Comparison of ENCODE assay signal across 1 cellular context in the genomic region with DNA sequence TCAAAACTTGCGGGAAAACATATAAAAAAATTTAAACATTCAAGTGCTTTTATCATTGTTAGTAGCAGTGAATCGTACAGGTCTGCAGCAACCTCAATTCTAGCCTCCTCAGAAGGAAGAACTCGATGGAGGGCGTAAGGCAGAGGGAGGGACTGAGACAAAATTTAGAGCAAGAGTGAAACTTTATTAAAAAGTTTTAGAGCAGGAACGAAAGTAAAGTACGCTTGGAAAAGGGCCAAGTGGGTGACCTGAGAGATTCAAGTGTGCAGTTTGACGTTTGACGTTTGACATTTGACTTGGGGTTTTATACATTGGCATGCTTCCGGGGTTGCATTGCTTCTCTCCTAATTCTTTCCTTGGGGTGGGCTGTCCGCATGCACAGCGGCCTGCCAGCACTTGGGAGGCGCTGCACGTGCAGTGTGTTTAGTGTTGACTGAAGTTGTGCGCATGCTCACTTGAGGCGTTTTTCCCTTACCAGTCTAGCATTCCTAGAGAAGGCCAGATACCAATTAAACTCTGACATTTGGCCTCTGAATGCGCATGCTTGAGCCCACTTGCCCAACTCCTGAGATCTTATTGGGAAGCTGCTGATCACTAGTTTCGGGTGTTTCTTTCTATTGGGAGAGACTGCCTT.
A peak's percentile ranks its signal among the peaks of the same experiment; 100 is the strongest.
TF ChIP-seq lines count a peak whose summit lies in the region.

No MANE protein-coding gene starts in this region.

TF ChIP-seq in K562, 482 proteins besides CTCF, POLR2A, EP300 and RAD21 (continued from another document):
- TF ChIP-seq, protein P1, sequence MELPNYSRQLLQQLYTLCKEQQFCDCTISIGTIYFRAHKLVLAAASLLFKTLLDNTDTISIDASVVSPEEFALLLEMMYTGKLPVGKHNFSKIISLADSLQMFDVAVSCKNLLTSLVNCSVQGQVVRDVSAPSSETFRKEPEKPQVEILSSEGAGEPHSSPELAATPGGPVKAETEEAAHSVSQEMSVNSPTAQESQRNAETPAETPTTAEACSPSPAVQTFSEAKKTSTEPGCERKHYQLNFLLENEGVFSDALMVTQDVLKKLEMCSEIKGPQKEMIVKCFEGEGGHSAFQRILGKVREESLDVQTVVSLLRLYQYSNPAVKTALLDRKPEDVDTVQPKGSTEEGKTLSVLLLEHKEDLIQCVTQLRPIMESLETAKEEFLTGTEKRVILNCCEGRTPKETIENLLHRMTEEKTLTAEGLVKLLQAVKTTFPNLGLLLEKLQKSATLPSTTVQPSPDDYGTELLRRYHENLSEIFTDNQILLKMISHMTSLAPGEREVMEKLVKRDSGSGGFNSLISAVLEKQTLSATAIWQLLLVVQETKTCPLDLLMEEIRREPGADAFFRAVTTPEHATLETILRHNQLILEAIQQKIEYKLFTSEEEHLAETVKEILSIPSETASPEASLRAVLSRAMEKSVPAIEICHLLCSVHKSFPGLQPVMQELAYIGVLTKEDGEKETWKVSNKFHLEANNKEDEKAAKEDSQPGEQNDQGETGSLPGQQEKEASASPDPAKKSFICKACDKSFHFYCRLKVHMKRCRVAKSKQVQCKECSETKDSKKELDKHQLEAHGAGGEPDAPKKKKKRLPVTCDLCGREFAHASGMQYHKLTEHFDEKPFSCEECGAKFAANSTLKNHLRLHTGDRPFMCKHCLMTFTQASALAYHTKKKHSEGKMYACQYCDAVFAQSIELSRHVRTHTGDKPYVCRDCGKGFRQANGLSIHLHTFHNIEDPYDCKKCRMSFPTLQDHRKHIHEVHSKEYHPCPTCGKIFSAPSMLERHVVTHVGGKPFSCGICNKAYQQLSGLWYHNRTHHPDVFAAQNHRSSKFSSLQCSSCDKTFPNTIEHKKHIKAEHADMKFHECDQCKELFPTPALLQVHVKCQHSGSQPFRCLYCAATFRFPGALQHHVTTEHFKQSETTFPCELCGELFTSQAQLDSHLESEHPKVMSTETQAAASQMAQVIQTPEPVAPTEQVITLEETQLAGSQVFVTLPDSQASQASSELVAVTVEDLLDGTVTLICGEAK (IDR thresholded peaks at IDR 0.05): peak; percentile 74
- TF ChIP-seq, protein P1 (CRISPR knock-in tag; IDR thresholded peaks at IDR 0.05): no peak
- TF ChIP-seq BHLHE40 (IDR thresholded peaks at IDR 0.05; ENCODE audit: low read length) (peak; percentile 72), NRF1 (conservative IDR thresholded peaks at IDR 0.05 in 1 of 2, IDR thresholded peaks at IDR 0.05 in 1 of 2) (peak; percentile 49 to 62; a peak in 3 of 4 replicates), ZNF316 (IDR thresholded peaks at IDR 0.05) (no peak), L3MBTL2 (IDR thresholded peaks at IDR 0.05) (peak; percentile 37; the same call in 1 of the 2 replicates)
- TF ChIP-seq, protein P2, sequence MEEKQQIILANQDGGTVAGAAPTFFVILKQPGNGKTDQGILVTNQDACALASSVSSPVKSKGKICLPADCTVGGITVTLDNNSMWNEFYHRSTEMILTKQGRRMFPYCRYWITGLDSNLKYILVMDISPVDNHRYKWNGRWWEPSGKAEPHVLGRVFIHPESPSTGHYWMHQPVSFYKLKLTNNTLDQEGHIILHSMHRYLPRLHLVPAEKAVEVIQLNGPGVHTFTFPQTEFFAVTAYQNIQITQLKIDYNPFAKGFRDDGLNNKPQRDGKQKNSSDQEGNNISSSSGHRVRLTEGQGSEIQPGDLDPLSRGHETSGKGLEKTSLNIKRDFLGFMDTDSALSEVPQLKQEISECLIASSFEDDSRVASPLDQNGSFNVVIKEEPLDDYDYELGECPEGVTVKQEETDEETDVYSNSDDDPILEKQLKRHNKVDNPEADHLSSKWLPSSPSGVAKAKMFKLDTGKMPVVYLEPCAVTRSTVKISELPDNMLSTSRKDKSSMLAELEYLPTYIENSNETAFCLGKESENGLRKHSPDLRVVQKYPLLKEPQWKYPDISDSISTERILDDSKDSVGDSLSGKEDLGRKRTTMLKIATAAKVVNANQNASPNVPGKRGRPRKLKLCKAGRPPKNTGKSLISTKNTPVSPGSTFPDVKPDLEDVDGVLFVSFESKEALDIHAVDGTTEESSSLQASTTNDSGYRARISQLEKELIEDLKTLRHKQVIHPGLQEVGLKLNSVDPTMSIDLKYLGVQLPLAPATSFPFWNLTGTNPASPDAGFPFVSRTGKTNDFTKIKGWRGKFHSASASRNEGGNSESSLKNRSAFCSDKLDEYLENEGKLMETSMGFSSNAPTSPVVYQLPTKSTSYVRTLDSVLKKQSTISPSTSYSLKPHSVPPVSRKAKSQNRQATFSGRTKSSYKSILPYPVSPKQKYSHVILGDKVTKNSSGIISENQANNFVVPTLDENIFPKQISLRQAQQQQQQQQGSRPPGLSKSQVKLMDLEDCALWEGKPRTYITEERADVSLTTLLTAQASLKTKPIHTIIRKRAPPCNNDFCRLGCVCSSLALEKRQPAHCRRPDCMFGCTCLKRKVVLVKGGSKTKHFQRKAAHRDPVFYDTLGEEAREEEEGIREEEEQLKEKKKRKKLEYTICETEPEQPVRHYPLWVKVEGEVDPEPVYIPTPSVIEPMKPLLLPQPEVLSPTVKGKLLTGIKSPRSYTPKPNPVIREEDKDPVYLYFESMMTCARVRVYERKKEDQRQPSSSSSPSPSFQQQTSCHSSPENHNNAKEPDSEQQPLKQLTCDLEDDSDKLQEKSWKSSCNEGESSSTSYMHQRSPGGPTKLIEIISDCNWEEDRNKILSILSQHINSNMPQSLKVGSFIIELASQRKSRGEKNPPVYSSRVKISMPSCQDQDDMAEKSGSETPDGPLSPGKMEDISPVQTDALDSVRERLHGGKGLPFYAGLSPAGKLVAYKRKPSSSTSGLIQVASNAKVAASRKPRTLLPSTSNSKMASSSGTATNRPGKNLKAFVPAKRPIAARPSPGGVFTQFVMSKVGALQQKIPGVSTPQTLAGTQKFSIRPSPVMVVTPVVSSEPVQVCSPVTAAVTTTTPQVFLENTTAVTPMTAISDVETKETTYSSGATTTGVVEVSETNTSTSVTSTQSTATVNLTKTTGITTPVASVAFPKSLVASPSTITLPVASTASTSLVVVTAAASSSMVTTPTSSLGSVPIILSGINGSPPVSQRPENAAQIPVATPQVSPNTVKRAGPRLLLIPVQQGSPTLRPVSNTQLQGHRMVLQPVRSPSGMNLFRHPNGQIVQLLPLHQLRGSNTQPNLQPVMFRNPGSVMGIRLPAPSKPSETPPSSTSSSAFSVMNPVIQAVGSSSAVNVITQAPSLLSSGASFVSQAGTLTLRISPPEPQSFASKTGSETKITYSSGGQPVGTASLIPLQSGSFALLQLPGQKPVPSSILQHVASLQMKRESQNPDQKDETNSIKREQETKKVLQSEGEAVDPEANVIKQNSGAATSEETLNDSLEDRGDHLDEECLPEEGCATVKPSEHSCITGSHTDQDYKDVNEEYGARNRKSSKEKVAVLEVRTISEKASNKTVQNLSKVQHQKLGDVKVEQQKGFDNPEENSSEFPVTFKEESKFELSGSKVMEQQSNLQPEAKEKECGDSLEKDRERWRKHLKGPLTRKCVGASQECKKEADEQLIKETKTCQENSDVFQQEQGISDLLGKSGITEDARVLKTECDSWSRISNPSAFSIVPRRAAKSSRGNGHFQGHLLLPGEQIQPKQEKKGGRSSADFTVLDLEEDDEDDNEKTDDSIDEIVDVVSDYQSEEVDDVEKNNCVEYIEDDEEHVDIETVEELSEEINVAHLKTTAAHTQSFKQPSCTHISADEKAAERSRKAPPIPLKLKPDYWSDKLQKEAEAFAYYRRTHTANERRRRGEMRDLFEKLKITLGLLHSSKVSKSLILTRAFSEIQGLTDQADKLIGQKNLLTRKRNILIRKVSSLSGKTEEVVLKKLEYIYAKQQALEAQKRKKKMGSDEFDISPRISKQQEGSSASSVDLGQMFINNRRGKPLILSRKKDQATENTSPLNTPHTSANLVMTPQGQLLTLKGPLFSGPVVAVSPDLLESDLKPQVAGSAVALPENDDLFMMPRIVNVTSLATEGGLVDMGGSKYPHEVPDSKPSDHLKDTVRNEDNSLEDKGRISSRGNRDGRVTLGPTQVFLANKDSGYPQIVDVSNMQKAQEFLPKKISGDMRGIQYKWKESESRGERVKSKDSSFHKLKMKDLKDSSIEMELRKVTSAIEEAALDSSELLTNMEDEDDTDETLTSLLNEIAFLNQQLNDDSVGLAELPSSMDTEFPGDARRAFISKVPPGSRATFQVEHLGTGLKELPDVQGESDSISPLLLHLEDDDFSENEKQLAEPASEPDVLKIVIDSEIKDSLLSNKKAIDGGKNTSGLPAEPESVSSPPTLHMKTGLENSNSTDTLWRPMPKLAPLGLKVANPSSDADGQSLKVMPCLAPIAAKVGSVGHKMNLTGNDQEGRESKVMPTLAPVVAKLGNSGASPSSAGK (IDR thresholded peaks at IDR 0.05): peak; percentile 26; the same call in 1 of the 2 replicates
